27 cellular contexts compared by ENCODE assay signal in the genomic region with DNA sequence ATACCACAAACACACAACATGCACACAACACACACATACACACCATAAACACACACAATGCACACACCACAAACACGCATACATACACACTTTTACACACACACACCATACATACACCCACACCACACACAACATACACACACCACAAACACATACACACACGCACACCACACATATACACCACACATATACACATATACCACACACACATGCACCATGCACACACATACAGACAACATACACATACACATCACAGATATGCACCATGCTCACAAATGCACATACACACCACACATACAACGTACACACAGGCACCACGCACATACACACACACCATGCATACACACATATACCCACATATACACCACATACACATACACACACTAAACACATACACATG. TPM values are rescaled to one million over a fixed set of nuclear protein-coding genes. Genes with fewer than 3 reads are reported as not detected.
"Had no signal": no experiment of that assay in that cellular context is flagged by ENCODE, and none has a peak within 500 bp of the region (broad histone marks: within the 10 kb centered on the region; RNA-seq: fewer than 3 reads in every experiment).

No MANE protein-coding gene starts in this region.

- H3K4me2 ChIP-seq: KMS-11 had no signal

- H3K4me3 ChIP-seq: MG63, SJSA1 had no signal

- H3K36me3 ChIP-seq: MG63, SJSA1 had no signal

- ATAC-seq: activated CD8-positive, alpha-beta memory T cell treated with anti-CD3 and anti-CD28 coated beads, Interleukin-2, amount 10 ng/mL, durations not matched to agents 7 days and 5 days; SK-N-SH treated with all-trans-retinoic acid at 6 μM for 48 hours; WTC11 had no signal

- H3K9ac ChIP-seq: KMS-11 had no signal

- DNase-seq: activated CD4-positive, alpha-beta T cell treated with anti-CD3 and anti-CD28 coated beads for 48 hours; activated CD4-positive, alpha-beta T cell treated with anti-CD3 and anti-CD28 coated beads, Interleukin-2, amount 50 U/mL, for 4 hours; activated CD4-positive, CD25-positive, alpha-beta regulatory T cell treated with anti-CD3 and anti-CD28 coated beads, Interleukin-2, amount 50 U/mL, for 72 hours; activated CD8-positive, alpha-beta memory T cell treated with anti-CD3 and anti-CD28 coated beads, Interleukin-2, amount 10 ng/mL, durations not matched to agents 7 days and 5 days; activated gamma-delta T cell; activated naive CD4-positive, alpha-beta T cell treated with anti-CD3 and anti-CD28 coated beads for 36 hours; activated T-cell treated with anti-CD3 and anti-CD28 coated beads, Interleukin-2, amount 50 U/mL, for 24 hours; anterior cingulate cortex; central memory CD4-positive, alpha-beta T cell; MG63; NCI-H1105; NCI-H1436; NCI-H1694 treated with DMSO at 0.1 percent for 48 hours; NCI-H2029 treated with DMSO at 0.1 percent for 48 hours; NCI-H345; NCI-H510A; NCI-H526 treated with DMSO at 0.1 percent for 48 hours; NCI-H82; NK-92 treated with Interleukin-12 subunit alpha and Interleukin-12 subunit beta, amount 100 ng/mL, for 24 hours; SHP77; T-helper 9 cell had no signal

- H3K27me3 ChIP-seq: MG63 had no signal

- H3K27ac ChIP-seq: KMS-11, SJSA1 had no signal

- FAIRE-seq: RCC 7860 had no signal

RNA-seq across cellular contexts. Expression of a gene that starts 11.7 kb away (rescaled TPM):
- total RNA-seq: SJSA1 had no signal

RNA-seq across cellular contexts. Expression of a gene that starts 36.4 kb away (rescaled TPM):
- total RNA-seq: activated naive CD4-positive, alpha-beta T cell treated with anti-CD3 and anti-CD28 coated beads for 36 hours; activated T-helper 1 cell treated with anti-CD3 and anti-CD28 coated beads, Interleukin-12 subunit alpha, Interleukin-12 subunit beta, Interleukin-2, Interleukin-4 antibody, amounts not matched to agents 30 ng/mL and 10 ng/mL and 1 ng/mL, durations not matched to agents 14 hours and 24 hours and 36 hours had no signal
